In the genomic region with DNA sequence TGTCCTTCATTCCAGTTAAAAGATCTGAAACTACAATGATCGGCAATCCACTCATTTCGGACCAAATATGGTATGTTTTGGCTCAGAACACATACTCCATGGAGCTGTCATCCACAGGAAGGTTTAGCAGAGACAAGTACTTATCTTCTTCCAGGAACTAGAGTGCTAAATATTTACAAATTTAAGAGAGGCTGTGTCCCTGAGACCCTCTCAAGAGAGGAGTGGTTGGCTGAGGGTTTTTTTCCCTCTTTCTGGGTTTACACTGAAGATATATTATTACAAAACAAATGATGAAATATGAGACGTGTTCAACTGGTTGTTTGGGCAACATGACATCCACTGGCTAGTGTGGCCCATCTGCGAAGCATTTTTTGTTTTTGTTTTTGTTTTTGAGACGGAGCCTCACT, we compare ENCODE assay signal across 1 cellular context.
TF ChIP-seq lines count a peak whose summit lies in the region.

No MANE protein-coding gene starts in this region.

TF ChIP-seq in HepG2, 621 proteins besides CTCF, POLR2A, EP300 and RAD21:
- TF ChIP-seq SIX4 (CRISPR knock-in tag; IDR thresholded peaks at IDR 0.05), result 0 out of 2 replicates have a peak, but pooled peaks have one; percentile 19
- TF ChIP-seq ZNF326 (CRISPR knock-in tag; IDR thresholded peaks at IDR 0.05; ENCODE audit: borderline replicate concordance), result no peak
- TF ChIP-seq CBFB (CRISPR knock-in tag; IDR thresholded peaks at IDR 0.05), result no peak
- TF ChIP-seq TCF12 (IDR thresholded peaks at IDR 0.05), result no peak
- no peak for TF ChIP-seq TCF12 (CRISPR knock-in tag; IDR thresholded peaks at IDR 0.05)
- no peak for TF ChIP-seq SAFB2 (CRISPR knock-in tag; IDR thresholded peaks at IDR 0.05; ENCODE audit: borderline replicate concordance, low read depth)
- no peak for TF ChIP-seq HOXA3 (CRISPR knock-in tag; IDR thresholded peaks at IDR 0.05)
- TF ChIP-seq, protein P1, sequence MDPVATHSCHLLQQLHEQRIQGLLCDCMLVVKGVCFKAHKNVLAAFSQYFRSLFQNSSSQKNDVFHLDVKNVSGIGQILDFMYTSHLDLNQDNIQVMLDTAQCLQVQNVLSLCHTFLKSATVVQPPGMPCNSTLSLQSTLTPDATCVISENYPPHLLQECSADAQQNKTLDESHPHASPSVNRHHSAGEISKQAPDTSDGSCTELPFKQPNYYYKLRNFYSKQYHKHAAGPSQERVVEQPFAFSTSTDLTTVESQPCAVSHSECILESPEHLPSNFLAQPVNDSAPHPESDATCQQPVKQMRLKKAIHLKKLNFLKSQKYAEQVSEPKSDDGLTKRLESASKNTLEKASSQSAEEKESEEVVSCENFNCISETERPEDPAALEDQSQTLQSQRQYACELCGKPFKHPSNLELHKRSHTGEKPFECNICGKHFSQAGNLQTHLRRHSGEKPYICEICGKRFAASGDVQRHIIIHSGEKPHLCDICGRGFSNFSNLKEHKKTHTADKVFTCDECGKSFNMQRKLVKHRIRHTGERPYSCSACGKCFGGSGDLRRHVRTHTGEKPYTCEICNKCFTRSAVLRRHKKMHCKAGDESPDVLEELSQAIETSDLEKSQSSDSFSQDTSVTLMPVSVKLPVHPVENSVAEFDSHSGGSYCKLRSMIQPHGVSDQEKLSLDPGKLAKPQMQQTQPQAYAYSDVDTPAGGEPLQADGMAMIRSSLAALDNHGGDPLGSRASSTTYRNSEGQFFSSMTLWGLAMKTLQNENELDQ (CRISPR knock-in tag; IDR thresholded peaks at IDR 0.05; ENCODE audit: borderline replicate concordance), result no peak
- TF ChIP-seq ZNF335 (CRISPR knock-in tag; IDR thresholded peaks at IDR 0.05), result no peak
- TF ChIP-seq EED (CRISPR knock-in tag; IDR thresholded peaks at IDR 0.05), result no peak
- no peak for TF ChIP-seq NR1H2 (CRISPR knock-in tag; IDR thresholded peaks at IDR 0.05; ENCODE audit: borderline replicate concordance, low read depth)
- TF ChIP-seq, protein P2, sequence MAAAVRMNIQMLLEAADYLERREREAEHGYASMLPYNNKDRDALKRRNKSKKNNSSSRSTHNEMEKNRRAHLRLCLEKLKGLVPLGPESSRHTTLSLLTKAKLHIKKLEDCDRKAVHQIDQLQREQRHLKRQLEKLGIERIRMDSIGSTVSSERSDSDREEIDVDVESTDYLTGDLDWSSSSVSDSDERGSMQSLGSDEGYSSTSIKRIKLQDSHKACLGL (CRISPR knock-in tag; IDR thresholded peaks at IDR 0.05), result no peak
- no peak for TF ChIP-seq SNAPC5 (CRISPR knock-in tag; IDR thresholded peaks at IDR 0.05; ENCODE audit: borderline replicate concordance)
- no peak for TF ChIP-seq ZNF432 (CRISPR knock-in tag; IDR thresholded peaks at IDR 0.05; ENCODE audit: borderline replicate concordance)
- TF ChIP-seq, protein P3, sequence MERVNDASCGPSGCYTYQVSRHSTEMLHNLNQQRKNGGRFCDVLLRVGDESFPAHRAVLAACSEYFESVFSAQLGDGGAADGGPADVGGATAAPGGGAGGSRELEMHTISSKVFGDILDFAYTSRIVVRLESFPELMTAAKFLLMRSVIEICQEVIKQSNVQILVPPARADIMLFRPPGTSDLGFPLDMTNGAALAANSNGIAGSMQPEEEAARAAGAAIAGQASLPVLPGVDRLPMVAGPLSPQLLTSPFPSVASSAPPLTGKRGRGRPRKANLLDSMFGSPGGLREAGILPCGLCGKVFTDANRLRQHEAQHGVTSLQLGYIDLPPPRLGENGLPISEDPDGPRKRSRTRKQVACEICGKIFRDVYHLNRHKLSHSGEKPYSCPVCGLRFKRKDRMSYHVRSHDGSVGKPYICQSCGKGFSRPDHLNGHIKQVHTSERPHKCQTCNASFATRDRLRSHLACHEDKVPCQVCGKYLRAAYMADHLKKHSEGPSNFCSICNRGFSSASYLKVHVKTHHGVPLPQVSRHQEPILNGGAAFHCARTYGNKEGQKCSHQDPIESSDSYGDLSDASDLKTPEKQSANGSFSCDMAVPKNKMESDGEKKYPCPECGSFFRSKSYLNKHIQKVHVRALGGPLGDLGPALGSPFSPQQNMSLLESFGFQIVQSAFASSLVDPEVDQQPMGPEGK (CRISPR knock-in tag; IDR thresholded peaks at IDR 0.05), result no peak
- TF ChIP-seq MLLT10 (CRISPR knock-in tag; IDR thresholded peaks at IDR 0.05), result no peak
- peak; percentile 28; the same call in 1 of the 2 replicates for TF ChIP-seq SRF (IDR thresholded peaks at IDR 0.05; ENCODE audit: low read depth, low read length)
